Comparison of ENCODE assay signal across 8 cellular contexts in genomic region chr11:57458060-57458409, GRCh38. TPM values are rescaled to one million over a fixed set of nuclear protein-coding genes. Genes with fewer than 3 reads are reported as not detected.
DNase-seq lines count a peak whose midpoint lies in the region; ATAC-seq, FAIRE-seq and TF ChIP-seq lines count a peak whose summit lies in the region.

No MANE protein-coding gene starts in this region.

- H3K9me3 ChIP-seq in Caco-2 (no peaks in the 10 kb centered on the region), K562 (replicated peaks; ENCODE audit: control insufficient read depth, insufficient read depth, low read depth, low read length) (no peaks in the 10 kb centered on the region), pancreas (no peaks in the 10 kb centered on the region)

- no peak overlapping the region for H3K27ac Mint-ChIP-seq in Caco-2 (ENCODE audit: unreplicated experiment)

- CTCF ChIA-PET in Caco-2 (lab: Charles Lee) = interaction anchor here (0.6 to 2.8 kb wide), 19 partner anchors 15 to 189 kb away, joined by 3 to 21 read pairs (median 4); partner anchors contain the start of genes SLC43A1 and TIMM10
- CTCF ChIA-PET in K562 (lab: Yijun Ruan, JAX; ENCODE audit: low intra/inter-chr PET ratio) = interaction anchor here (0.7 to 3.6 kb wide), 4 partner anchors 23 to 200 kb away, joined by 3 to 32 read pairs (median 4); partner anchors contain the start of gene CLP1

- H3K4me3 Mint-ChIP-seq in Caco-2 (ENCODE audit: unreplicated experiment) = peak overlapping the region; percentile 85

- intact Hi-C loops in Caco-2 (cut with micrococcal nuclease; ENCODE audit: unreplicated experiment) = no loop called here
- intact Hi-C loops in K562 (cut with micrococcal nuclease) = loop anchor here (1.0 to 5.0 kb wide), 3 partner anchors 34 to 1064 kb away; partner anchors contain the start of gene UBE2L6
- intact Hi-C loops in pancreas (cut with DNase I) = loop anchor here in 1 of 3 donors (10.0 kb wide), 1 partner anchor 113 kb away; no protein-coding TSS in a partner anchor

- no peak for TF ChIP-seq EP300 in K562 (IDR thresholded peaks at IDR 0.05; ENCODE audit: low read length)

- BruUV-seq in Caco-2 (replicated peaks; lab: Mats Ljungman, UMichigan) (no TSS peak), K562 (replicated peaks; lab: Mats Ljungman, UMichigan) (no TSS peak)

- H3K4me1 ChIP-seq in Caco-2 (peaks cover 28% of the 10 kb centered on the region), K562 (replicated peaks in 1 of 2; ENCODE audit: control insufficient read depth in 2 of 2, insufficient read depth in 2 of 2, low read length in 2 of 2) (peaks cover 19 to 49% of the 10 kb centered on the region in 2 experiments), pancreas (peaks cover 4 to 24% (median 17%) of the 10 kb centered on the region in 3 donors)

- H2AFZ ChIP-seq in K562 (ENCODE audit: low read depth, low read length) = no peak overlapping the region

- in situ Hi-C loops in K562 (cut with MboI) = loop anchor here (10.0 kb wide), 1 partner anchor 187 kb away; the partner anchor contains the start of gene YPEL4

- H3K9ac ChIP-seq in K562 (ENCODE audit: insufficient read depth in 1 of 2, low read depth in 2 of 2, low read length in 2 of 2) = peak overlapping the region in 1 of 2 experiments; percentile 12; a peak in 1 of 4 replicates

- no peak overlapping the region for H3K27ac ChIP-seq in K562 (ENCODE audit: extremely low read depth, low read depth, low read length)
- H3K27ac ChIP-seq in pancreas = no peak overlapping the region

- H3K4me1 Mint-ChIP-seq in Caco-2 (ENCODE audit: low read depth, unreplicated experiment) = peaks cover 20% of the 10 kb centered on the region

- no peak for ATAC-seq in K562
- ATAC-seq in pancreas = peak in 3 of 4 donors; percentile 1 to 5 (median 2)
- no peak for ATAC-seq in HG02623 (IDR thresholded peaks at IDR 0.05; ENCODE audit: unreplicated experiment)
- ATAC-seq in GM19023 (IDR thresholded peaks at IDR 0.05; ENCODE audit: unreplicated experiment) = no peak

- H3K36me3 ChIP-seq in Caco-2 (ENCODE audit: control insufficient read depth, insufficient read depth, low read length) = no peaks in the 10 kb centered on the region
- H3K36me3 ChIP-seq in K562 (ENCODE audit: control insufficient read depth, insufficient read depth, low read length) = no peaks in the 10 kb centered on the region
- no peaks in the 10 kb centered on the region for H3K36me3 ChIP-seq in pancreas

- POLR2A ChIA-PET in Caco-2 (lab: Charles Lee) = interaction anchor here (0.9 kb wide), 1 partner anchor 73 kb away, joined by 3 read pairs; no protein-coding TSS in a partner anchor
- POLR2A ChIA-PET in K562 (lab: Yijun Ruan, JAX) = interaction anchor here (0.6 to 2.3 kb wide), 4 partner anchors 14 to 284 kb away, joined by 3 to 7 read pairs (median 4); no protein-coding TSS in a partner anchor

- H3K36me3 Mint-ChIP-seq in Caco-2 (ENCODE audit: insufficient read depth, unreplicated experiment) = peaks cover 9% of the 10 kb centered on the region

- H3K27me3 ChIP-seq in Caco-2 (replicated peaks; ENCODE audit: control insufficient read depth, insufficient read depth, low read length) (peaks cover 3% of the 10 kb centered on the region; the same call in 1 of the 2 replicates), K562 (ENCODE audit: control insufficient read depth in 2 of 2, insufficient read depth in 2 of 2, low read length in 2 of 2) (no peaks in the 10 kb centered on the region), pancreas (no peaks in the 10 kb centered on the region)

- no peak for TF ChIP-seq POLR2A in K562 (conservative IDR thresholded peaks at IDR 0.05)

- H3K4me3 ChIP-seq in Caco-2 (ENCODE audit: low read depth, low read length) (peak overlapping the region; percentile 66), K562 (no peak overlapping the region), pancreas (peak overlapping the region in 2 of 4 donors; percentile 32 to 52)
- H3K4me3 ChIP-seq in Jurkat, Clone E6-1 (ENCODE audit: low read length) = peak overlapping the region; percentile 32; the same call in 1 of the 2 replicates

- peak in 1 of 2 experiments; percentile 46 for DNase-seq in Caco-2
- no peak for DNase-seq in Jurkat, Clone E6-1 (ENCODE audit: low read depth, low spot score)
- peak in 1 of 4 experiments; percentile 26 for DNase-seq in K562 (ENCODE audit: extremely low read depth in 1 of 4, low spot score in 3 of 4)
- DNase-seq in pancreas = no peak
- DNase-seq in T1000 (lab: John Stamatoyannopoulos, UW) = no peak
- DNase-seq in NCI-H2196 (lab: John Stamatoyannopoulos, UW; ENCODE audit: unreplicated experiment) = no peak

- H4K20me1 ChIP-seq in K562 (replicated peaks; ENCODE audit: control insufficient read depth, insufficient read depth, low read length) = peaks cover 4% of the 10 kb centered on the region; the same call in 1 of the 2 replicates

- H3K4me2 ChIP-seq in K562 (ENCODE audit: insufficient read depth, low read length) = peak overlapping the region; percentile 16; the same call in 1 of the 2 replicates

- H3K79me2 ChIP-seq in K562 (ENCODE audit: control insufficient read depth, insufficient read depth, low read length) = no peaks in the 10 kb centered on the region

- TF ChIP-seq CTCF in Caco-2 (IDR thresholded peaks at IDR 0.05; ENCODE audit: insufficient read depth in 1 of 2, low read depth in 1 of 2, low read length in 1 of 2, severe bottlenecking in 1 of 2, unreplicated experiment in 1 of 2) (no peak), K562 (IDR thresholded peaks at IDR 0.05 in 2 of 3, conservative IDR thresholded peaks at IDR 0.05 in 1 of 3; ENCODE audit: insufficient read depth in 2 of 3, low read depth in 1 of 3, low read length in 3 of 3) (no peak), pancreas (IDR thresholded peaks at IDR 0.05) (no peak)

- H3K9me1 ChIP-seq in K562 (ENCODE audit: control insufficient read depth, insufficient read depth, low read length) = no peaks in the 10 kb centered on the region

- H3K27me3 Mint-ChIP-seq in Caco-2 (ENCODE audit: insufficient read depth, unreplicated experiment) = peaks cover 15% of the 10 kb centered on the region

- no peak for TF ChIP-seq RAD21 in K562 (CRISPR knock-in tag; conservative IDR thresholded peaks at IDR 0.05 in 1 of 2, IDR thresholded peaks at IDR 0.05 in 1 of 2)

- no peaks in the 10 kb centered on the region for H3K9me3 Mint-ChIP-seq in Caco-2 (ENCODE audit: unreplicated experiment)

- FAIRE-seq in K562 (lab: Jason Lieb, UNC) = no peak
- no peak for FAIRE-seq in pancreas (lab: Jason Lieb, UNC)

- WGBS in K562 (ENCODE audit: insufficient coverage, low coverage, missing lambda C conversion rate) = 31% methylated on average over 6 of the region's 16 CpGs
- WGBS in pancreas, 2 donors = 6 to 13% methylated on average over 7 to 16 of the region's 16 CpGs

RNA-seq across cellular contexts. Expression of gene RTN4RL2, which starts 2.3 kb away (rescaled TPM):
- 5.5 and 5.6 TPM in 2 replicates for total RNA-seq in Caco-2 (2022)
- polyA plus RNA-seq in Jurkat, Clone E6-1 (2012; ENCODE audit: insufficient read depth, insufficient read length) = 6.1 TPM
- not detected in 2 replicates for total RNA-seq in K562 (2011; cell fraction: chromatin; rRNA removed; ENCODE audit: low replicate concordance)
- 0.50 and 0.53 TPM in 2 replicates for total RNA-seq in K562 (2011; cell fraction: nucleolus; rRNA removed)
- total RNA-seq in K562 (2011; cell fraction: nucleoplasm; rRNA removed) = 0.46 and 1.2 TPM in 2 replicates
- total RNA-seq in K562 (2014; rRNA removed) = 0.29 TPM in 1 of 2 replicates, not detected in the other
- total RNA-seq in K562 (2014; rRNA removed; fragmentation: Illumina TruSeq; extraction: Trizol) = not detected in 2 replicates
- total RNA-seq in K562 (2015; rRNA removed; fragmentation: Illumina TruSeq; extraction: Trizol) = 0.07 TPM in 1 of 2 replicates, not detected in the other
- 1.8 and 1.9 TPM in 2 replicates for total RNA-seq in K562 (2021)
- 0.06 and 0.30 TPM in 2 replicates for polyA plus RNA-seq in K562 (2011; rRNA removed)
- 0.07 and 0.21 TPM in 2 replicates for polyA plus RNA-seq in K562 (2011; cell fraction: cytosol; rRNA removed)
- polyA plus RNA-seq in K562 (2011; cell fraction: nucleus; rRNA removed) = 0.25 and 0.47 TPM in 2 replicates
- 1.5 and 5.3 TPM in 2 replicates for polyA plus RNA-seq in K562 (2012)
- polyA plus RNA-seq in K562 (2014; fragmentation: Illumina TruSeq; extraction: Trizol) = 0.34 and 1.1 TPM in 2 replicates
- polyA plus RNA-seq in K562 (2014; fragmentation: Nextera tagmentation; extraction: Ambion mirVana) = not detected
- polyA plus RNA-seq in K562 (2014; rRNA removed) = 0.69 and 0.82 TPM in 2 replicates
- polyA minus RNA-seq in K562 (2011; rRNA and poly(A)+ RNA removed) = not detected in 2 replicates
- not detected in 2 replicates for polyA minus RNA-seq in K562 (2011; cell fraction: cytosol; rRNA and poly(A)+ RNA removed)
- polyA minus RNA-seq in K562 (2011; cell fraction: nucleus; rRNA and poly(A)+ RNA removed) = 0.54 TPM in 1 of 2 replicates, not detected in the other
- total RNA-seq in pancreas = 1 to 10 TPM in 3 of 6 donors, under 1 TPM in 3; 0.55 to 2.7 (median 1.1) TPM
- polyA plus RNA-seq in pancreas = 1 to 10 TPM; 1.4 to 2.6 TPM

RNA-seq across cellular contexts. Expression of gene SLC43A3, which starts 31.1 kb away (rescaled TPM):
- total RNA-seq in Caco-2 (2022) (not detected in 2 replicates), K562 (2014; rRNA removed) (98.9 and 141 TPM in 2 replicates), K562 (2014; rRNA removed; fragmentation: Illumina TruSeq; extraction: Trizol) (120 and 132 TPM in 2 replicates), K562 (2015; rRNA removed; fragmentation: Illumina TruSeq; extraction: Trizol) (135 and 143 TPM in 2 replicates), K562 (2021) (254 and 257 TPM in 2 replicates), pancreas (10 to 100 TPM in 5 of 6 donors, 1 to 10 TPM in 1; 6.7 to 34.9 (median 10.8) TPM)
- 91.5 TPM for polyA plus RNA-seq in Jurkat, Clone E6-1 (2012; ENCODE audit: insufficient read depth, insufficient read length)
- total RNA-seq in K562 (2011; cell fraction: chromatin; rRNA removed; ENCODE audit: low replicate concordance) = 241 and 427 TPM in 2 replicates
- 393 and 402 TPM in 2 replicates for total RNA-seq in K562 (2011; cell fraction: nucleolus; rRNA removed)
- total RNA-seq in K562 (2011; cell fraction: nucleoplasm; rRNA removed) = 340 and 369 TPM in 2 replicates
- polyA plus RNA-seq in K562 (2011; rRNA removed) (141 and 235 TPM in 2 replicates), K562 (2014; fragmentation: Illumina TruSeq; extraction: Trizol) (244 and 281 TPM in 2 replicates), K562 (2014; fragmentation: Nextera tagmentation; extraction: Ambion mirVana) (100 to 1,000 TPM in 1 of 2 experiments, 10 to 100 TPM in 1; 63.7 to 216 TPM), K562 (2014; rRNA removed) (139 and 160 TPM in 2 replicates), pancreas (10 to 100 TPM; 16.4 to 18.2 TPM)
- polyA plus RNA-seq in K562 (2011; cell fraction: cytosol; rRNA removed) = 358 and 452 TPM in 2 replicates
- 327 and 364 TPM in 2 replicates for polyA plus RNA-seq in K562 (2011; cell fraction: nucleus; rRNA removed)
- 192 and 193 TPM in 2 replicates for polyA plus RNA-seq in K562 (2012)
- polyA minus RNA-seq in K562 (2011; rRNA and poly(A)+ RNA removed) = 162 and 237 TPM in 2 replicates
- polyA minus RNA-seq in K562 (2011; cell fraction: cytosol; rRNA and poly(A)+ RNA removed) = 86.6 and 143 TPM in 2 replicates
- 116 and 125 TPM in 2 replicates for polyA minus RNA-seq in K562 (2011; cell fraction: nucleus; rRNA and poly(A)+ RNA removed)

RNA-seq across cellular contexts. Expression of gene SLC43A1, which starts 57.5 kb away (rescaled TPM):
- total RNA-seq in Caco-2 (2022) = 71.7 and 80.5 TPM in 2 replicates
- 23.7 TPM for polyA plus RNA-seq in Jurkat, Clone E6-1 (2012; ENCODE audit: insufficient read depth, insufficient read length)
- total RNA-seq in K562 (2011; cell fraction: chromatin; rRNA removed; ENCODE audit: low replicate concordance) = 70.0 and 187 TPM in 2 replicates
- 140 and 142 TPM in 2 replicates for total RNA-seq in K562 (2011; cell fraction: nucleolus; rRNA removed)
- 97.5 and 106 TPM in 2 replicates for total RNA-seq in K562 (2011; cell fraction: nucleoplasm; rRNA removed)
- 32.0 and 36.4 TPM in 2 replicates for total RNA-seq in K562 (2014; rRNA removed)
- total RNA-seq in K562 (2014; rRNA removed; fragmentation: Illumina TruSeq; extraction: Trizol) = 14.8 and 17.3 TPM in 2 replicates
- 16.1 and 17.8 TPM in 2 replicates for total RNA-seq in K562 (2015; rRNA removed; fragmentation: Illumina TruSeq; extraction: Trizol)
- 41.8 and 42.9 TPM in 2 replicates for total RNA-seq in K562 (2021)
- 24.6 and 30.6 TPM in 2 replicates for polyA plus RNA-seq in K562 (2011; rRNA removed)
- 32.9 and 51.5 TPM in 2 replicates for polyA plus RNA-seq in K562 (2011; cell fraction: cytosol; rRNA removed)
- polyA plus RNA-seq in K562 (2011; cell fraction: nucleus; rRNA removed) = 72.6 and 94.2 TPM in 2 replicates
- 24.9 and 86.3 TPM in 2 replicates for polyA plus RNA-seq in K562 (2012)
- 33.4 and 37.3 TPM in 2 replicates for polyA plus RNA-seq in K562 (2014; fragmentation: Illumina TruSeq; extraction: Trizol)
- 1 to 10 TPM; 2.6 to 3.8 TPM for polyA plus RNA-seq in K562 (2014; fragmentation: Nextera tagmentation; extraction: Ambion mirVana)
- 29.9 and 30.6 TPM in 2 replicates for polyA plus RNA-seq in K562 (2014; rRNA removed)
- 23.7 and 32.9 TPM in 2 replicates for polyA minus RNA-seq in K562 (2011; rRNA and poly(A)+ RNA removed)
- 24.3 and 29.1 TPM in 2 replicates for polyA minus RNA-seq in K562 (2011; cell fraction: cytosol; rRNA and poly(A)+ RNA removed)
- polyA minus RNA-seq in K562 (2011; cell fraction: nucleus; rRNA and poly(A)+ RNA removed) = 38.5 and 48.2 TPM in 2 replicates
- 100 to 1,000 TPM in 4 of 6 donors, 10 to 100 TPM in 2; 78.3 to 280 (median 137) TPM for total RNA-seq in pancreas
- polyA plus RNA-seq in pancreas = 100 to 1,000 TPM; 100 to 110 TPM

Comparison
In these comparisons a context has a peak if more than half of its experiments do, and no peak if none do; other contexts are left out.
1. ATAC-seq: peak in pancreas (3 of 4); none in K562 (single experiment), HG02623 (single experiment) and GM19023 (single experiment).